In genomic region chr9:97572892-97573365, GRCh38 we compare ENCODE assay signal across 15 cellular contexts.
"Had no signal": no experiment of that assay in that cellular context is flagged by ENCODE, and none has a peak within 500 bp of the region (broad histone marks: within the 10 kb centered on the region; RNA-seq: fewer than 3 reads in every experiment).

No MANE protein-coding gene starts in this region.

- H3K27ac ChIP-seq: brain microvascular endothelial cell, epithelial cell of prostate, neural progenitor cell, pancreas had no signal

- H3K9me3 ChIP-seq: heart right ventricle, pancreas had no signal

- H3K27me3 ChIP-seq: brain microvascular endothelial cell, heart right ventricle, neural progenitor cell, pancreas had no signal

- H3K4me1 ChIP-seq: neural progenitor cell, pancreas had no signal

- ATAC-seq: pancreas; stimulated activated naive CD8-positive, alpha-beta T cell treated with anti-CD3 and anti-CD28 coated beads, Interleukin-15, Interleukin-2, amounts not matched to agents 100 U/mL and 50 U/mL, for 24 hours had no signal

- DNase-seq: activated CD4-positive, alpha-beta T cell treated with anti-CD3 and anti-CD28 coated beads, Interleukin-2, amount 10 ng/mL, durations not matched to agents 7 days and 5 days; activated gamma-delta T cell treated with Interleukin-2 at 50 U/mL for 16 hours; activated naive CD8-positive, alpha-beta T cell treated with anti-CD3 and anti-CD28 coated beads for 36 hours; activated T-cell treated with anti-CD3 and anti-CD28 coated beads, Interleukin-2, amount 50 U/mL, for 4 hours; amygdala; brain microvascular endothelial cell; cerebellar nuclear complex; heart right ventricle; mammary epithelial cell; naive B cell; stimulated activated naive CD8-positive, alpha-beta T cell treated with anti-CD3 and anti-CD28 coated beads, Interleukin-15, Interleukin-2, amounts not matched to agents 100 U/mL and 50 U/mL, for 24 hours had no signal

- H3K36me3 ChIP-seq: brain microvascular endothelial cell, neural progenitor cell, pancreas had no signal

- H3K4me3 ChIP-seq: heart right ventricle, neural progenitor cell, pancreas, smooth muscle cell had no signal
